In genomic region chr9:14320272-14321245, GRCh38 we compare ENCODE assay signal across 8 cellular contexts.
DNase-seq lines count a peak whose midpoint lies in the region; ATAC-seq and TF ChIP-seq lines count a peak whose summit lies in the region.

No MANE protein-coding gene starts in this region.

- TF ChIP-seq POLR2A in erythroblast (IDR thresholded peaks at IDR 0.05; ENCODE audit: low read length): no peak

- peaks cover 6% of the 10 kb centered on the region for H3K36me3 Mint-ChIP-seq in stimulated activated naive CD8-positive, alpha-beta T cell treated with anti-CD3 and anti-CD28 coated beads, Interleukin-15, Interleukin-2, amounts not matched to agents 100 ng/mL and 50 ng/mL, for 24 hours (ENCODE audit: low read depth)

- no peaks in the 10 kb centered on the region for H3K36me3 ChIP-seq in neuron (ENCODE audit: insufficient read depth, low read length)

- no peak for ATAC-seq in stimulated activated naive CD8-positive, alpha-beta T cell treated with anti-CD3 and anti-CD28 coated beads, Interleukin-15, Interleukin-2, amounts not matched to agents 100 U/mL and 50 U/mL, for 24 hours
- no peak for ATAC-seq in HG02571 (IDR thresholded peaks at IDR 0.05; ENCODE audit: unreplicated experiment)

- no peak for DNase-seq in stimulated activated naive CD8-positive, alpha-beta T cell treated with anti-CD3 and anti-CD28 coated beads, Interleukin-15, Interleukin-2, amounts not matched to agents 100 U/mL and 50 U/mL, for 24 hours
- DNase-seq in RPMI8226 (peak; percentile 38), erythroblast (lab: John Stamatoyannopoulos, UW) (peak; percentile 10 to 15), SIG-M5 treated with dmso at 0.1 percent for 504 hours (lab: John Stamatoyannopoulos, UW; ENCODE audit: unreplicated experiment) (no peak)
- DNase-seq in activated naive CD4-positive, alpha-beta T cell treated with Interleukin-2 at 50 U/mL for 16 hours: no peak

- H3K4me1 ChIP-seq in neuron (ENCODE audit: insufficient read depth, low read length): peaks cover 51% of the 10 kb centered on the region

- H3K27me3 Mint-ChIP-seq in stimulated activated naive CD8-positive, alpha-beta T cell treated with anti-CD3 and anti-CD28 coated beads, Interleukin-15, Interleukin-2, amounts not matched to agents 100 ng/mL and 50 ng/mL, for 24 hours: peaks cover 76% of the 10 kb centered on the region

- no peak overlapping the region for H3K27ac Mint-ChIP-seq in stimulated activated naive CD8-positive, alpha-beta T cell treated with anti-CD3 and anti-CD28 coated beads, Interleukin-15, Interleukin-2, amounts not matched to agents 100 ng/mL and 50 ng/mL, for 24 hours

- no peak overlapping the region for H2AFZ ChIP-seq in neuron (ENCODE audit: low read depth, low read length)

- H3K4me1 Mint-ChIP-seq in stimulated activated naive CD8-positive, alpha-beta T cell treated with anti-CD3 and anti-CD28 coated beads, Interleukin-15, Interleukin-2, amounts not matched to agents 100 ng/mL and 50 ng/mL, for 24 hours (ENCODE audit: low read depth): peaks cover 36% of the 10 kb centered on the region

- H3K9me3 Mint-ChIP-seq in stimulated activated naive CD8-positive, alpha-beta T cell treated with anti-CD3 and anti-CD28 coated beads, Interleukin-15, Interleukin-2, amounts not matched to agents 100 ng/mL and 50 ng/mL, for 24 hours: peaks cover 4% of the 10 kb centered on the region

- no peaks in the 10 kb centered on the region for H3K27me3 ChIP-seq in neuron (ENCODE audit: insufficient read depth, low read length)

- peak overlapping the region; percentile 54 for H3K4me3 ChIP-seq in neuron (ENCODE audit: low read length)

- no peaks in the 10 kb centered on the region for H3K9me3 ChIP-seq in neuron (ENCODE audit: low read length)

- peak overlapping the region; percentile 44 for H3K4me3 Mint-ChIP-seq in stimulated activated naive CD8-positive, alpha-beta T cell treated with anti-CD3 and anti-CD28 coated beads, Interleukin-15, Interleukin-2, amounts not matched to agents 100 ng/mL and 50 ng/mL, for 24 hours

Comparison
In these comparisons a context has a peak if more than half of its experiments do, and no peak if none do; other contexts are left out.
1. DNase-seq: peak in RPMI8226 (single experiment) and erythroblast (2 of 2); none in stimulated activated naive CD8-positive, alpha-beta T cell treated with anti-CD3 and anti-CD28 coated beads, Interleukin-15, Interleukin-2, amounts not matched to agents 100 U/mL and 50 U/mL, for 24 hours (single experiment), SIG-M5 treated with dmso at 0.1 percent for 504 hours (single experiment) and activated naive CD4-positive, alpha-beta T cell treated with Interleukin-2 at 50 U/mL for 16 hours (single experiment).